18 cellular contexts compared by ENCODE assay signal in the genomic region with DNA sequence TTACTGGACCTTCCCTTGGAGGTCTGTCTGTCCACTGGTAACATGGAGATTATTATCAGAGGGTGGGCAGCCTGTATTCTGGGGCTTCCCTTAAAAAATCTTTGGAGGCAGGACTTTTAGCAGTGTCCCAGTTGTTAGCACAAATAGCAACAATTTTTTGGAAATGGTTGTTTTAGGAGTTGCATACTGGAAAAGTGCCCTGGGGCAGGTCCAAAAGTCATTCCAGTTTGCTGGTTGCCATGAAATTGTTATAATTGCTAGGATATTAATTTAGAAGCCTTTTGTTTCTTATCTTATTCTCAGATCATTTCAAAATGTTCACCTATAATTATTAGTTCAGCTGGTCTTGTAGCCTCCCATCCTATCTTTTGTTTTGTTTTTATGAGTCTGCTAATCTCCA.
A peak's percentile ranks its signal among the peaks of the same experiment; 100 is the strongest.
DNase-seq lines count a peak whose midpoint lies in the region; ATAC-seq and TF ChIP-seq lines count a peak whose summit lies in the region.
"Had no signal": no experiment of that assay in that cellular context is flagged by ENCODE, and none has a peak within 500 bp of the region (broad histone marks: within the 10 kb centered on the region; RNA-seq: fewer than 3 reads in every experiment).

No MANE protein-coding gene starts in this region.

- DNase-seq in NCI-H1105 (lab: John Stamatoyannopoulos, UW) (peak; percentile 44), NCI-H69 (lab: John Stamatoyannopoulos, UW) (peak; percentile 58), NOMO-1 (lab: John Stamatoyannopoulos, UW; ENCODE audit: unreplicated experiment in 2 of 2) (no peak), upper lobe of left lung (no peak)
- DNase-seq: AML-193; Caco-2; Calu3; CD4-positive, alpha-beta T cell; CD8-positive, alpha-beta T cell; DMS79 treated with DMSO at 0.1 percent for 48 hours; GF-D8 had no signal

- H3K36me3 ChIP-seq in neutrophil (no peaks in the 10 kb centered on the region), urinary bladder (ENCODE audit: insufficient read depth) (no peaks in the 10 kb centered on the region), upper lobe of left lung (no peaks in the 10 kb centered on the region)
- H3K36me3 ChIP-seq: BLaER1 treated with 17β-estradiol and CSF1 and Interleukin-3, amounts not matched to agents 10 nM and 100 nM had no signal

- ATAC-seq in GM18498 (IDR thresholded peaks at IDR 0.05; ENCODE audit: unreplicated experiment) (no peak), upper lobe of left lung (ENCODE audit: low FRiP score in 2 of 2) (no peak)
- ATAC-seq: A549; CD8-positive, alpha-beta T cell had no signal

- H3K27me3 ChIP-seq in neutrophil (no peaks in the 10 kb centered on the region), upper lobe of left lung (no peaks in the 10 kb centered on the region)
- H3K27me3 ChIP-seq: BLaER1 treated with 17β-estradiol and CSF1 and Interleukin-3, amounts not matched to agents 10 nM and 100 nM had no signal

- TF ChIP-seq CTCF in neutrophil (IDR thresholded peaks at IDR 0.05), result no peak
- no peak for TF ChIP-seq CTCF in upper lobe of left lung (IDR thresholded peaks at IDR 0.05)

- H3K4me3 ChIP-seq in neutrophil (ENCODE audit: low read depth in 1 of 2, low read length in 1 of 2), result no peak overlapping the region
- no peak overlapping the region for H3K4me3 ChIP-seq in urinary bladder (ENCODE audit: low read depth, low read length)
- no peak overlapping the region for H3K4me3 ChIP-seq in upper lobe of left lung
- H3K4me3 ChIP-seq: A549; BLaER1 treated with 17β-estradiol and CSF1 and Interleukin-3, amounts not matched to agents 10 nM and 100 nM had no signal

- H3K27ac ChIP-seq in neutrophil (peak overlapping the region; percentile 79), urinary bladder (ENCODE audit: low read depth) (peak overlapping the region; percentile 6), upper lobe of left lung (no peak overlapping the region)
- H3K27ac ChIP-seq: 22Rv1; A549; BLaER1 treated with 17β-estradiol and CSF1 and Interleukin-3, amounts not matched to agents 10 nM and 100 nM; C4-2B had no signal

- H3K9me3 ChIP-seq in neutrophil, result no peaks in the 10 kb centered on the region
- no peaks in the 10 kb centered on the region for H3K9me3 ChIP-seq in upper lobe of left lung
- H3K9me3 ChIP-seq: A549, Caco-2 had no signal

- no peak for TF ChIP-seq EP300 in upper lobe of left lung (IDR thresholded peaks at IDR 0.05)

- H3K4me1 ChIP-seq in neutrophil (ENCODE audit: control insufficient read depth in 1 of 2, insufficient read depth in 1 of 2, low read depth in 1 of 2, low read length in 1 of 2) (peaks cover 40 to 50% of the 10 kb centered on the region in 2 experiments), urinary bladder (ENCODE audit: insufficient read depth) (no peaks in the 10 kb centered on the region), upper lobe of left lung (no peaks in the 10 kb centered on the region)
- H3K4me1 ChIP-seq: A549 had no signal

- no peak for TF ChIP-seq POLR2A in upper lobe of left lung (IDR thresholded peaks at IDR 0.05)

Comparison
In these comparisons a context has a peak if more than half of its experiments do, and no peak if none do; other contexts are left out.
1. DNase-seq: peak in NCI-H1105 (single experiment) and NCI-H69 (single experiment); none in NOMO-1 (0 of 2) and upper lobe of left lung (0 of 2).
2. H3K27ac ChIP-seq: peak in neutrophil (single experiment) and urinary bladder (single experiment); none in upper lobe of left lung (0 of 4).